Comparison of ENCODE assay signal across 8 cellular contexts in genomic region chr17:43125967-43126910, GRCh38. TPM values are rescaled to one million over a fixed set of nuclear protein-coding genes. Genes with fewer than 3 reads are reported as not detected.
DNase-seq lines count a peak whose midpoint lies in the region; ATAC-seq, FAIRE-seq and TF ChIP-seq lines count a peak whose summit lies in the region.

No MANE protein-coding gene starts in this region.

- H3K9me3 ChIP-seq in HUES6 (ENCODE audit: control insufficient read depth, insufficient read depth, low read depth, low read length), result no peaks in the 10 kb centered on the region; the same call in 1 of the 2 replicates
- H3K9me3 ChIP-seq in keratinocyte (ENCODE audit: control insufficient read depth, low read depth, low read length), result no peaks in the 10 kb centered on the region
- no peaks in the 10 kb centered on the region for H3K9me3 ChIP-seq in suprapubic skin

- DNase-seq in keratinocyte (ENCODE audit: low read depth, low spot score) (no peak), suprapubic skin (ENCODE audit: low spot score in 2 of 2) (peak in 1 of 2 donors; percentile 70), NCI-H1436 treated with DMSO at 0.1 percent for 48 hours (lab: John Stamatoyannopoulos, UW) (no peak), frontal cortex (ENCODE audit: low spot score in 2 of 2) (no peak), NCI-H2107 (lab: John Stamatoyannopoulos, UW) (no peak)

- H3K9me3 Mint-ChIP-seq in activated T-helper 17 cell treated with anti-CD3 and anti-CD28 coated beads, Interleukin-2, amount 50 U/mL, for 72 hours, result no peaks in the 10 kb centered on the region

- TF ChIP-seq CTCF in keratinocyte (optimal IDR thresholded peaks at IDR 0.05 in 1 of 3, IDR thresholded peaks at IDR 0.05 in 1 of 3, conservative IDR thresholded peaks at IDR 0.05 in 1 of 3; ENCODE audit: extremely low read depth in 1 of 3, insufficient read depth in 2 of 3, low read length in 3 of 3), result no peak
- TF ChIP-seq CTCF in suprapubic skin (IDR thresholded peaks at IDR 0.05), result no peak

- H3K27me3 ChIP-seq in ACC112 (ENCODE audit: insufficient read depth, low read length), result no peaks in the 10 kb centered on the region
- no peaks in the 10 kb centered on the region for H3K27me3 ChIP-seq in HUES6 (ENCODE audit: control insufficient read depth, insufficient read depth, low read length)
- no peaks in the 10 kb centered on the region for H3K27me3 ChIP-seq in keratinocyte (ENCODE audit: control insufficient read depth, extremely low read depth, insufficient read depth, low read length)
- H3K27me3 ChIP-seq in suprapubic skin, result no peaks in the 10 kb centered on the region

- H3K4me3 ChIP-seq in ACC112 (ENCODE audit: low read depth, low read length) (peak overlapping the region; percentile 93), HUES6 (ENCODE audit: low read depth, low read length) (peak overlapping the region; percentile 76), keratinocyte (ENCODE audit: control insufficient read depth in 2 of 3, extremely low read depth in 1 of 3, insufficient read depth in 2 of 3, low read depth in 1 of 3, low read length in 3 of 3) (peak overlapping the region; percentile 56 to 92 (median 90)), suprapubic skin (peak overlapping the region; percentile 60)

- no peak for TF ChIP-seq POLR2A in suprapubic skin (IDR thresholded peaks at IDR 0.05)

- peaks cover 3% of the 10 kb centered on the region for H3K4me1 Mint-ChIP-seq in activated T-helper 17 cell treated with anti-CD3 and anti-CD28 coated beads, Interleukin-2, amount 50 U/mL, for 72 hours

- peak overlapping the region; percentile 94 for H3K9ac ChIP-seq in HUES6 (ENCODE audit: low read length)
- H3K9ac ChIP-seq in keratinocyte (ENCODE audit: control insufficient read depth, extremely low read depth, insufficient read depth, low read length), result peak overlapping the region; percentile 94

- peaks cover 23% of the 10 kb centered on the region for H3K79me2 ChIP-seq in ACC112 (ENCODE audit: control insufficient read depth, insufficient read depth, low read length, unreplicated experiment)
- peaks cover 36% of the 10 kb centered on the region for H3K79me2 ChIP-seq in keratinocyte (ENCODE audit: control insufficient read depth, insufficient read depth, low read length)

- dilution Hi-C loops in keratinocyte (cut with MboI; ENCODE audit: extremely low pct_ligation_motif_present, low sequenced_read_pairs), result no loop called here

- H3K27ac ChIP-seq in ACC112 (ENCODE audit: low read depth, low read length), result peak overlapping the region; percentile 70
- H3K27ac ChIP-seq in HUES6 (ENCODE audit: low read depth, low read length), result peak overlapping the region; percentile 31; the same call in 1 of the 2 replicates
- peak overlapping the region; percentile 97 for H3K27ac ChIP-seq in keratinocyte (ENCODE audit: control insufficient read depth, insufficient read depth, low read length)
- H3K27ac ChIP-seq in suprapubic skin, result peak overlapping the region; percentile 84

- H3K36me3 Mint-ChIP-seq in activated T-helper 17 cell treated with anti-CD3 and anti-CD28 coated beads, Interleukin-2, amount 50 U/mL, for 72 hours (ENCODE audit: low read depth), result peaks cover 61% of the 10 kb centered on the region

- H3K36me3 ChIP-seq in ACC112 (ENCODE audit: insufficient read depth, low read length) (no peaks in the 10 kb centered on the region), HUES6 (ENCODE audit: control insufficient read depth, insufficient read depth, low read length) (peaks cover 16% of the 10 kb centered on the region), keratinocyte (ENCODE audit: control insufficient read depth in 2 of 2, extremely low read depth in 1 of 2, insufficient read depth in 2 of 2, low read length in 2 of 2) (no peaks in the 10 kb centered on the region), suprapubic skin (no peaks in the 10 kb centered on the region)

- peak overlapping the region; percentile 96 for H3K4me3 Mint-ChIP-seq in activated T-helper 17 cell treated with anti-CD3 and anti-CD28 coated beads, Interleukin-2, amount 50 U/mL, for 72 hours

- FAIRE-seq in keratinocyte (lab: Jason Lieb, UNC), result no peak
- no peak for FAIRE-seq in frontal cortex (lab: Jason Lieb, UNC)

- H3K27me3 Mint-ChIP-seq in activated T-helper 17 cell treated with anti-CD3 and anti-CD28 coated beads, Interleukin-2, amount 50 U/mL, for 72 hours, result no peaks in the 10 kb centered on the region

- ATAC-seq in activated T-helper 17 cell treated with anti-CD3 and anti-CD28 coated beads, Interleukin-2, amount 50 U/mL, for 72 hours (replicated peaks), result no peak

- TF ChIP-seq EP300 in suprapubic skin (IDR thresholded peaks at IDR 0.05), result no peak

- peak overlapping the region; percentile 97 for H3K27ac Mint-ChIP-seq in activated T-helper 17 cell treated with anti-CD3 and anti-CD28 coated beads, Interleukin-2, amount 50 U/mL, for 72 hours

- peak overlapping the region; percentile 85 for H3K4me2 ChIP-seq in keratinocyte (ENCODE audit: control insufficient read depth, extremely low read depth, insufficient read depth, low read depth, low read length)

- no peaks in the 10 kb centered on the region for H3K9me1 ChIP-seq in keratinocyte (ENCODE audit: control insufficient read depth, extremely low read depth, insufficient read depth, low read length)

- H2AFZ ChIP-seq in ACC112 (ENCODE audit: low read length, unreplicated experiment), result peak overlapping the region; percentile 28
- peak overlapping the region; percentile 1 for H2AFZ ChIP-seq in keratinocyte (ENCODE audit: control insufficient read depth, low read length)

- 78% methylated on average over 55 of the region's 59 CpGs for WGBS in suprapubic skin

- H4K20me1 ChIP-seq in keratinocyte (ENCODE audit: control insufficient read depth, extremely low read depth, insufficient read depth, low read length), result no peaks in the 10 kb centered on the region

- H3K4me1 ChIP-seq in ACC112 (ENCODE audit: control insufficient read depth, insufficient read depth, low read length, unreplicated experiment) (peaks cover 7% of the 10 kb centered on the region), HUES6 (ENCODE audit: control insufficient read depth, insufficient read depth, low read length) (no peaks in the 10 kb centered on the region), keratinocyte (ENCODE audit: control insufficient read depth, extremely low read depth, insufficient read depth, low read length) (peaks cover 33% of the 10 kb centered on the region), suprapubic skin (peaks cover 35% of the 10 kb centered on the region)

RNA-seq across cellular contexts. Expression of gene BRCA1, which starts 1.1 kb away (rescaled TPM):
- total RNA-seq in activated T-helper 17 cell treated with anti-CD3 and anti-CD28 coated beads, Interleukin-2, amount 50 U/mL, for 72 hours, result 10 to 100 TPM; 80.3 to 93.4 TPM
- polyA plus RNA-seq in keratinocyte, result 11.1 to 17.2 TPM (median 15.8 TPM) in 3 replicates
- polyA plus RNA-seq in keratinocyte (2011; ENCODE audit: low read depth), result 3.3 TPM
- polyA plus RNA-seq in keratinocyte (2011; cell fraction: cytosol; rRNA removed), result 8.1 and 8.9 TPM in 2 replicates
- polyA plus RNA-seq in keratinocyte (2011; cell fraction: nucleus; rRNA removed), result 13.8 and 14.1 TPM in 2 replicates
- polyA plus RNA-seq in keratinocyte (2012; ENCODE audit: low replicate concordance), result 1.4 and 14.2 TPM in 2 replicates
- polyA minus RNA-seq in keratinocyte, result 16.0 to 55.6 TPM (median 51.1 TPM) in 3 replicates
- 10.0 TPM for polyA minus RNA-seq in keratinocyte (2011; cell fraction: cytosol; rRNA and poly(A)+ RNA removed)
- 9.3 and 20.8 TPM in 2 replicates for polyA minus RNA-seq in keratinocyte (2011; cell fraction: nucleus; rRNA and poly(A)+ RNA removed)
- total RNA-seq in suprapubic skin, result 1 to 10 TPM; 4.9 to 8.0 (median 5.3) TPM
- 6.1 TPM for total RNA-seq in frontal cortex

RNA-seq across cellular contexts. Expression of gene NBR1, which starts 44.8 kb away (rescaled TPM):
- 10 to 100 TPM; 47.2 to 83.1 TPM for total RNA-seq in activated T-helper 17 cell treated with anti-CD3 and anti-CD28 coated beads, Interleukin-2, amount 50 U/mL, for 72 hours
- polyA plus RNA-seq in keratinocyte, result 65.7 to 70.8 TPM (median 67.7 TPM) in 3 replicates
- polyA plus RNA-seq in keratinocyte (2011; ENCODE audit: low read depth), result 35.6 TPM
- 47.9 and 67.3 TPM in 2 replicates for polyA plus RNA-seq in keratinocyte (2011; cell fraction: cytosol; rRNA removed)
- 60.5 and 64.0 TPM in 2 replicates for polyA plus RNA-seq in keratinocyte (2011; cell fraction: nucleus; rRNA removed)
- 39.4 and 47.3 TPM in 2 replicates for polyA plus RNA-seq in keratinocyte (2012; ENCODE audit: low replicate concordance)
- polyA minus RNA-seq in keratinocyte, result 63.2 to 113 TPM (median 109 TPM) in 3 replicates
- polyA minus RNA-seq in keratinocyte (2011; cell fraction: cytosol; rRNA and poly(A)+ RNA removed), result 49.5 TPM
- 60.6 and 97.0 TPM in 2 replicates for polyA minus RNA-seq in keratinocyte (2011; cell fraction: nucleus; rRNA and poly(A)+ RNA removed)
- total RNA-seq in suprapubic skin (100 to 1,000 TPM in 1 of 4 donors, 10 to 100 TPM in 3; 75.4 to 102 (median 89.6) TPM), frontal cortex (66.0 TPM)

Comparison
In these comparisons a context has a peak if more than half of its experiments do, and no peak if none do; other contexts are left out.
1. H3K27ac ChIP-seq: peak in every context shown above with its lines; median percentile 97 in keratinocyte; 84 in suprapubic skin; 70 in ACC112; 31 in HUES6.
2. RNA of gene BRCA1, which starts 1.1 kb away (total RNA-seq): 80.3 to 93.4 TPM in activated T-helper 17 cell treated with anti-CD3 and anti-CD28 coated beads, Interleukin-2, amount 50 U/mL, for 72 hours; 6.1 TPM in frontal cortex (single experiment) and 4.9 to 8.0 TPM in suprapubic skin; every median in the first group is over 4 times any median in the second.
3. Peak in every context shown above with its lines, with median percentiles within 50 percentile points of each other: H3K4me3 ChIP-seq.